In the genomic region with DNA sequence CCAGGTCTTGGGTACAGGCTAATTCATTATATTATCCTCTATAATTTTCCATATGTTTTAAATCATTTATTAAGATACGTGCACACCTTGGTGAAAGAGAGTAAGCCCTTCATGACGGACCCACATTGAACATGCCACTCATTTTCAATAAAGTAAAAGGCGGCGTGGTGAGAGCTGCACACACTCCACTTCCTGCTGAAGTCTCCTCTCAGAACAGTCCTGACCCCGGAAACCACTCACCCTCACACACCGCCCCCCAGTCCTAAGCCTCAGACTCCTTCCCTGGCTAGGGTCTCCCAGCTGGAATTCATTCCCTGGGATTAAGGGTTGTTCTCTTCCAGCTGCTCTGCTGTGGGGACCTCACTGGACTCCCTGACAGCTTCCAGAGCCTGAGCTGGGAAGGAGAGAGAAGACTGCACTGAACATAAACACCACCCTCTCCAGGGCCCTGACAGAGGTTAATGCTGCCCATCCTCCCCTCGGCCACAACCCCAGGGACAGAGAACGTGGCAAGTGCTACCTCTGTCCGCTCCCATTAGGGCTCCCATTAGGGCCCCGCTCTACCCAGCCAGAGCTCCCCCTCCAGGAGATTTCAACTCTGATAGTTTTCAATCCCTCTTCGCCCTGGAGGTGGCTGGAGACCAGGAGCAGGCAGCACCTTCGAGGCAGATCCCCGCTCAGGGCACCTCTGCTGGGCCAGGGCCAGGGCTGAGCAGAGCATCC, we compare ENCODE assay signal across 18 cellular contexts. TPM values are rescaled to one million over a fixed set of nuclear protein-coding genes. Genes with fewer than 3 reads are reported as not detected.
DNase-seq lines count a peak whose midpoint lies in the region; ATAC-seq, FAIRE-seq and TF ChIP-seq lines count a peak whose summit lies in the region.
"Had no signal": no experiment of that assay in that cellular context is flagged by ENCODE, and none has a peak within 500 bp of the region (broad histone marks: within the 10 kb centered on the region; RNA-seq: fewer than 3 reads in every experiment).

No MANE protein-coding gene starts in this region.

- no peak overlapping the region for H3K56ac ChIP-seq in H1 (replicated peaks; ENCODE audit: insufficient read length, low read depth, low read length)

- H2BK5ac ChIP-seq in H1 (ENCODE audit: low read depth, low read length): no peak overlapping the region

- TF ChIP-seq CTCF in HCT116 (IDR thresholded peaks at IDR 0.05 in 2 of 3, conservative IDR thresholded peaks at IDR 0.05 in 1 of 3; ENCODE audit: borderline replicate concordance in 1 of 3, insufficient read depth in 1 of 3, low read depth in 2 of 3, low read length in 2 of 3) (no peak), H1 (IDR thresholded peaks at IDR 0.05; ENCODE audit: control extremely low read depth in 1 of 3, insufficient read depth in 1 of 3, low read depth in 1 of 3, low read length in 3 of 3) (peak in 2 of 3 experiments; percentile 23 to 38; a peak in 3 of 4 replicates)

- CTCF ChIA-PET in HCT116 (lab: Charles Lee): no interaction called here
- CTCF ChIA-PET in H1 (lab: Charles Lee; ENCODE audit: partially characterized antibody): interaction anchor here (0.6 to 1.9 kb wide), 14 partner anchors 10 to 260 kb away, joined by 3 to 10 read pairs (median 3); no protein-coding TSS in a partner anchor

- H3K4me1 ChIP-seq in HCT116 (ENCODE audit: control insufficient read depth in 1 of 2, insufficient read depth in 2 of 2, low read length in 2 of 2) (no peaks in the 10 kb centered on the region), H1 (replicated peaks in 1 of 4; ENCODE audit: control insufficient read depth in 3 of 4, insufficient read depth in 4 of 4, low read length in 3 of 4) (peaks cover 0 to 3% (median 1%) of the 10 kb centered on the region in 4 experiments; a peak in 5 of 7 replicates)

- no peaks in the 10 kb centered on the region for H3K36me3 ChIP-seq in HCT116 (ENCODE audit: control insufficient read depth in 1 of 2, insufficient read depth in 2 of 2, low read length in 2 of 2)
- H3K36me3 ChIP-seq in H1 (ENCODE audit: control insufficient read depth in 2 of 4, insufficient read depth in 4 of 4, low read length in 3 of 4): no peaks in the 10 kb centered on the region; a peak in 1 of 8 replicates

- no peak for FAIRE-seq in H1 (lab: Jason Lieb, UNC)
- FAIRE-seq: GM12878, GM18507 had no signal

- H3K18ac ChIP-seq in H1 (ENCODE audit: extremely low read depth, low read length): no peak overlapping the region

- H3K9me2 ChIP-seq in HCT116 (ENCODE audit: insufficient read depth): no peaks in the 10 kb centered on the region

- no peak for TF ChIP-seq EP300 in H1 (IDR thresholded peaks at IDR 0.05; ENCODE audit: borderline replicate concordance in 1 of 2, low read depth in 2 of 2, low read length in 2 of 2)

- H3K23ac ChIP-seq in H1 (ENCODE audit: insufficient read length): no peak overlapping the region

- no peak overlapping the region for H3K4me3 ChIP-seq in HCT116 (replicated peaks in 1 of 2; ENCODE audit: low read depth in 1 of 2, low read length in 2 of 2)
- no peak overlapping the region for H3K4me3 ChIP-seq in H1 (ENCODE audit: extremely low read depth in 1 of 4, insufficient read depth in 2 of 4, low read depth in 3 of 4, low read length in 4 of 4)
- H3K4me3 ChIP-seq: GM12878, SK-N-MC had no signal

- H3K9ac ChIP-seq in HCT116 (ENCODE audit: low read length) (no peak overlapping the region), H1 (replicated peaks in 1 of 4; ENCODE audit: extremely low read depth in 1 of 4, low read depth in 3 of 4, low read length in 3 of 4) (no peak overlapping the region; a peak in 1 of 7 replicates)
- H3K9ac ChIP-seq: KMS-11 had no signal

- TF ChIP-seq RAD21 in HCT116 (IDR thresholded peaks at IDR 0.05; ENCODE audit: low read depth): no peak
- TF ChIP-seq RAD21 in H1 (IDR thresholded peaks at IDR 0.05 in 1 of 2, conservative IDR thresholded peaks at IDR 0.05 in 1 of 2; ENCODE audit: low read depth in 2 of 2, low read length in 2 of 2): peak; percentile 19 to 37; a peak in 3 of 4 replicates

- peak; percentile 42; the same call in 1 of the 2 replicates for ATAC-seq in HCT116
- ATAC-seq in GM18861 (IDR thresholded peaks at IDR 0.05; ENCODE audit: unreplicated experiment): no peak
- ATAC-seq: GM12878, Right ventricle myocardium inferior had no signal

- H4K20me1 ChIP-seq in HCT116 (ENCODE audit: insufficient read depth) (no peaks in the 10 kb centered on the region), H1 (replicated peaks in 1 of 2; ENCODE audit: control insufficient read depth in 1 of 2, insufficient read depth in 2 of 2, low read length in 2 of 2) (peaks cover 0 to 2% of the 10 kb centered on the region in 2 experiments)

- no peak overlapping the region for H2BK15ac ChIP-seq in H1 (ENCODE audit: low read length)

- intact Hi-C loops in HCT116 (cut with micrococcal nuclease): no loop called here

- no peak overlapping the region for H2BK12ac ChIP-seq in H1 (ENCODE audit: low read depth, low read length)

- H2BK120ac ChIP-seq in H1 (replicated peaks; ENCODE audit: low read depth, low read length): no peak overlapping the region

- H3K27me3 ChIP-seq in HCT116 (ENCODE audit: insufficient read depth, low read length) (no peaks in the 10 kb centered on the region), H1 (replicated peaks in 1 of 4; ENCODE audit: control insufficient read depth in 3 of 4, extremely low read depth in 1 of 4, insufficient read depth in 3 of 4, low read length in 3 of 4) (no peaks in the 10 kb centered on the region)

- no peak overlapping the region for H3K4ac ChIP-seq in H1 (replicated peaks; ENCODE audit: insufficient read length, low read depth, low read length)

- H3K79me2 ChIP-seq in HCT116 (ENCODE audit: insufficient read depth, low read length) (no peaks in the 10 kb centered on the region), H1 (ENCODE audit: control insufficient read depth in 1 of 2, insufficient read depth in 2 of 2, low read length in 2 of 2) (no peaks in the 10 kb centered on the region)

- RAD21 ChIA-PET in HCT116 (lab: Charles Lee; ENCODE audit: low non-redundant PET in 1 of 2, low total read pairs in 2 of 2, uncharacterized antibody in 2 of 2, unreplicated experiment in 2 of 2): no interaction called here

- H2AK5ac ChIP-seq in H1 (ENCODE audit: low read depth, low read length): no peak overlapping the region

- H4K91ac ChIP-seq in H1 (replicated peaks; ENCODE audit: insufficient read length, low read length): no peak overlapping the region

- H3K23me2 ChIP-seq in H1 (ENCODE audit: low read depth, low read length): no peaks in the 10 kb centered on the region

- WGBS in H1 (ENCODE audit: extremely low coverage in 1 of 2, insufficient coverage in 1 of 2, insufficient read length in 1 of 2, insufficient replicate concordance in 2 of 2, low coverage in 1 of 2, low lambda C conversion rate in 2 of 2, missing lambda C conversion rate in 1 of 2), 2 experiments: 74% methylated on average over 13 of the region's 13 CpGs; no CpG with 5 or more reads in 1 of the 2 experiments

- no TSS peak for BruUV-seq in HCT116 (replicated peaks; lab: Mats Ljungman, UMichigan)

- H3K27ac ChIP-seq in HCT116 (ENCODE audit: low read depth, low read length) (no peak overlapping the region), H1 (ENCODE audit: low read depth, low read length) (no peak overlapping the region)
- H3K27ac ChIP-seq: KMS-11, SK-N-MC had no signal

- H4K8ac ChIP-seq in H1 (ENCODE audit: extremely low read depth, insufficient read depth, low read length): no peak overlapping the region; the same call in 1 of the 2 replicates

- no peaks in the 10 kb centered on the region for H3K9me3 ChIP-seq in HCT116 (ENCODE audit: control insufficient read depth in 1 of 2, insufficient read depth in 1 of 2, low read depth in 1 of 2, low read length in 2 of 2)
- no peaks in the 10 kb centered on the region for H3K9me3 ChIP-seq in H1 (ENCODE audit: insufficient read depth in 2 of 2, low read depth in 1 of 2, low read length in 1 of 2)

- no peak for TF ChIP-seq POLR2A in HCT116 (IDR thresholded peaks at IDR 0.05; ENCODE audit: borderline replicate concordance, extremely low read depth, insufficient read depth, insufficient read length)
- TF ChIP-seq POLR2A in H1 (IDR thresholded peaks at IDR 0.05; ENCODE audit: control extremely low read depth in 1 of 2, low read depth in 2 of 2, low read length in 2 of 2): no peak

- H3K14ac ChIP-seq in H1 (ENCODE audit: insufficient read length): no peak overlapping the region

- H3K4me2 ChIP-seq in HCT116 (ENCODE audit: low read length): no peak overlapping the region
- no peak overlapping the region for H3K4me2 ChIP-seq in H1 (ENCODE audit: insufficient read depth in 1 of 2, low read depth in 2 of 2, low read length in 2 of 2)
- H3K4me2 ChIP-seq: KMS-11 had no signal

- H2AFZ ChIP-seq in HCT116 (ENCODE audit: low read depth, low read length, poor library complexity, severe bottlenecking): no peak overlapping the region
- no peak overlapping the region for H2AFZ ChIP-seq in H1 (ENCODE audit: low read length)

- H4K5ac ChIP-seq in H1 (ENCODE audit: insufficient read length, low read depth, low read length): no peak overlapping the region

- no peak overlapping the region for H2BK20ac ChIP-seq in H1 (ENCODE audit: low read length)

- peak; percentile 6 for DNase-seq in ELR (ENCODE audit: low read depth)
- DNase-seq in HCT116 (ENCODE audit: low read depth, low spot score): no peak
- DNase-seq in H1 (ENCODE audit: low read depth in 1 of 2, low spot score in 2 of 2): no peak
- peak; percentile 22 for DNase-seq in left kidney (ENCODE audit: low read depth, low spot score)
- no peak for DNase-seq in stimulated activated CD4-positive, alpha-beta T cell treated with anti-CD3 and anti-CD28 coated beads, Interleukin-2, amount 100 ng/mL, for 48 hours
- no peak for DNase-seq in NK-92 (lab: John Stamatoyannopoulos, UW; ENCODE audit: unreplicated experiment)
- DNase-seq: C1 segment of cervical spinal cord, NCI-H1092 treated with DMSO at 0.1 percent for 48 hours, NCI-H1694, NCI-H69 had no signal

- H3K79me1 ChIP-seq in H1 (ENCODE audit: low read depth, low read length): peaks cover 5% of the 10 kb centered on the region; the same call in 1 of the 2 replicates

- POLR2A ChIA-PET in HCT116 (lab: Charles Lee): no interaction called here
- POLR2A ChIA-PET in H1 (lab: Charles Lee; ENCODE audit: partially characterized antibody): interaction anchor here (0.6 to 1.3 kb wide), 5 partner anchors 9 to 311 kb away, joined by 3 read pairs; no protein-coding TSS in a partner anchor

TF ChIP-seq in H1, 55 proteins besides CTCF, POLR2A, EP300 and RAD21 (continues in another document):
- TF ChIP-seq GABPA (IDR thresholded peaks at IDR 0.05; ENCODE audit: borderline replicate concordance, insufficient read depth, low read length): no peak

RNA-seq across cellular contexts. Expression of a gene that starts 24.8 kb away (rescaled TPM):
- 2.6 TPM for total RNA-seq in HCT116 (2021; ENCODE audit: unreplicated experiment)
- 1.8 and 2.5 TPM in 2 replicates for polyA plus RNA-seq in HCT116 (2012)
- 18.7 and 21.5 TPM in 2 replicates for total RNA-seq in H1 (2021; fragmentation: NEBNext Ultra II Directional; extraction: Animal tissue kit (Norgen Biotek cat#: 25700))
- polyA plus RNA-seq in H1 (2011; rRNA removed): 19.6 and 24.2 TPM in 2 replicates
- polyA plus RNA-seq in H1 (2011; cell fraction: cytosol; rRNA removed): 9.2 TPM
- 32.8 TPM for polyA plus RNA-seq in H1 (2011; cell fraction: nucleus; rRNA removed)
- polyA plus RNA-seq in H1 (2012, experiment 1 of 2): 9.0 to 19.1 TPM (median 15.6 TPM) in 4 replicates
- polyA plus RNA-seq in H1 (2012, experiment 2 of 2): 9.6 TPM
- polyA plus RNA-seq in H1 (2013, experiment 1 of 2): 27.2 TPM
- polyA plus RNA-seq in H1 (2013, experiment 2 of 2): 27.6 TPM
- polyA minus RNA-seq in H1 (2011; rRNA and poly(A)+ RNA removed): 15.4 and 22.9 TPM in 2 replicates
- 17.1 TPM for polyA minus RNA-seq in H1 (2011; cell fraction: cytosol; rRNA and poly(A)+ RNA removed)
- polyA minus RNA-seq in H1 (2011; cell fraction: nucleus; rRNA and poly(A)+ RNA removed): 16.3 TPM
- total RNA-seq: MCF 10A, Right ventricle myocardium inferior had no signal
- polyA plus RNA-seq: AG04450 had no signal

Comparison
In these comparisons a context has a peak if more than half of its experiments do, and no peak if none do; other contexts are left out.
1. DNase-seq: peak in ELR (single experiment) and left kidney (single experiment); none in HCT116 (single experiment), H1 (0 of 2), stimulated activated CD4-positive, alpha-beta T cell treated with anti-CD3 and anti-CD28 coated beads, Interleukin-2, amount 100 ng/mL, for 48 hours (0 of 2) and NK-92 (single experiment).
2. CTCF ChIP-seq: peak in H1 (2 of 3); none in HCT116 (0 of 3).